1 cellular context compared by ENCODE assay signal in genomic region chr1:63968663-63969460, GRCh38.
TF ChIP-seq lines count a peak whose summit lies in the region.

No MANE protein-coding gene starts in this region.

TF ChIP-seq in SK-N-SH, 30 proteins besides CTCF, POLR2A, EP300 and RAD21 (continued from another document):
- TF ChIP-seq USF1 (IDR thresholded peaks at IDR 0.05; ENCODE audit: borderline replicate concordance, low read depth) (no peak), GATA2 (CRISPR knock-in tag; IDR thresholded peaks at IDR 0.05) (no peak), NFIC (IDR thresholded peaks at IDR 0.05; ENCODE audit: borderline replicate concordance) (peak; percentile 3; the same call in 1 of the 2 replicates), ELF1 (IDR thresholded peaks at IDR 0.05) (no peak), RFX5 (IDR thresholded peaks at IDR 0.05; ENCODE audit: low read length) (no peak), MXI1 (IDR thresholded peaks at IDR 0.05; ENCODE audit: low read depth, low read length) (no peak), RXRA (IDR thresholded peaks at IDR 0.05; ENCODE audit: borderline replicate concordance, low read depth) (0 out of 2 replicates have a peak, but pooled peaks have one; percentile 40), MEF2A (IDR thresholded peaks at IDR 0.05; ENCODE audit: borderline replicate concordance, low read depth) (no peak), SMC3 (IDR thresholded peaks at IDR 0.05; ENCODE audit: low read depth, low read length) (no peak), TEAD4 (IDR thresholded peaks at IDR 0.05; ENCODE audit: borderline replicate concordance, insufficient read depth) (0 out of 2 replicates have a peak, but pooled peaks have one; percentile 25), ZBTB33 (IDR thresholded peaks at IDR 0.05; ENCODE audit: borderline replicate concordance, low read depth) (no peak), TCF12 (IDR thresholded peaks at IDR 0.05) (peak; percentile 54), EZH2phosphoT487 (IDR thresholded peaks at IDR 0.05; ENCODE audit: borderline replicate concordance, low read depth) (no peak)
- TF ChIP-seq, protein P1, sequence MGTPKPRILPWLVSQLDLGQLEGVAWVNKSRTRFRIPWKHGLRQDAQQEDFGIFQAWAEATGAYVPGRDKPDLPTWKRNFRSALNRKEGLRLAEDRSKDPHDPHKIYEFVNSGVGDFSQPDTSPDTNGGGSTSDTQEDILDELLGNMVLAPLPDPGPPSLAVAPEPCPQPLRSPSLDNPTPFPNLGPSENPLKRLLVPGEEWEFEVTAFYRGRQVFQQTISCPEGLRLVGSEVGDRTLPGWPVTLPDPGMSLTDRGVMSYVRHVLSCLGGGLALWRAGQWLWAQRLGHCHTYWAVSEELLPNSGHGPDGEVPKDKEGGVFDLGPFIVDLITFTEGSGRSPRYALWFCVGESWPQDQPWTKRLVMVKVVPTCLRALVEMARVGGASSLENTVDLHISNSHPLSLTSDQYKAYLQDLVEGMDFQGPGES (IDR thresholded peaks at IDR 0.05; ENCODE audit: low read depth, low read length) = no peak
- TF ChIP-seq, protein P2, sequence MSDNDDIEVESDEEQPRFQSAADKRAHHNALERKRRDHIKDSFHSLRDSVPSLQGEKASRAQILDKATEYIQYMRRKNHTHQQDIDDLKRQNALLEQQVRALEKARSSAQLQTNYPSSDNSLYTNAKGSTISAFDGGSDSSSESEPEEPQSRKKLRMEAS (IDR thresholded peaks at IDR 0.05; ENCODE audit: low read depth) = no peak
